8 cellular contexts compared by ENCODE assay signal in genomic region chr6:14210663-14211595, GRCh38.
A peak's percentile ranks its signal among the peaks of the same experiment; 100 is the strongest.
DNase-seq lines count a peak whose midpoint lies in the region; ATAC-seq and TF ChIP-seq lines count a peak whose summit lies in the region.

No MANE protein-coding gene starts in this region.

- TF ChIP-seq CTCF in BJ (IDR thresholded peaks at IDR 0.05; ENCODE audit: insufficient read depth, low read depth, low read length) (0 out of 2 replicates have a peak, but pooled peaks have one; percentile 20), coronary artery (IDR thresholded peaks at IDR 0.05) (peak; percentile 66)

- DNase-seq in BJ (ENCODE audit: low read depth) = peak; percentile 26
- peak; percentile 88 for DNase-seq in NCI-H510A (lab: John Stamatoyannopoulos, UW)
- DNase-seq in activated CD4-positive, alpha-beta T cell treated with anti-CD3 and anti-CD28 coated beads for 48 hours = peak; percentile 94
- DNase-seq in coronary artery (ENCODE audit: low spot score) = peak; percentile 93
- DNase-seq in left kidney (ENCODE audit: low read depth, low spot score) = peak; percentile 97
- peak; percentile 91 for DNase-seq in stimulated activated CD4-positive, alpha-beta T cell treated with anti-CD3 and anti-CD28 coated beads, Interleukin-1b, Interleukin-23, amount 100 ng/mL, for 48 hours

- TF ChIP-seq POLR2A in GM19099 (IDR thresholded peaks at IDR 0.05; ENCODE audit: extremely low read depth, insufficient read length, low read depth) = peak; percentile 53

- ATAC-seq in HG03378 (IDR thresholded peaks at IDR 0.05; ENCODE audit: unreplicated experiment) = peak; percentile 82

- peak overlapping the region; percentile 40 to 71 for H3K27ac ChIP-seq in coronary artery

- CTCF ChIA-PET in BJ (lab: Yijun Ruan, JAX) = interaction anchor here (0.6 to 1.6 kb wide), 8 partner anchors 9 to 1179 kb away, joined by 3 to 4 read pairs (median 3); no protein-coding TSS in a partner anchor

- no peaks in the 10 kb centered on the region for H3K27me3 ChIP-seq in BJ (ENCODE audit: control insufficient read depth, insufficient read depth, low read length)

- no peaks in the 10 kb centered on the region for H3K36me3 ChIP-seq in BJ (ENCODE audit: control insufficient read depth, insufficient read depth, low read length)

- POLR2A ChIA-PET in BJ (lab: Charles Lee) = no interaction called here

- H3K4me3 ChIP-seq in BJ (ENCODE audit: low read depth, low read length) (peak overlapping the region; percentile 64), coronary artery (peak overlapping the region; percentile 78)

Comparison
In these comparisons a context has a peak if more than half of its experiments do, and no peak if none do; other contexts are left out.
1. Peak in every context shown above with its lines: DNase-seq, ATAC-seq, H3K4me3 ChIP-seq and H3K27ac ChIP-seq.
2. DNase-seq: peak in every context shown above with its lines; median percentile 97 in left kidney; 94 in activated CD4-positive, alpha-beta T cell treated with anti-CD3 and anti-CD28 coated beads for 48 hours; 93 in coronary artery; 91 in stimulated activated CD4-positive, alpha-beta T cell treated with anti-CD3 and anti-CD28 coated beads, Interleukin-1b, Interleukin-23, amount 100 ng/mL, for 48 hours; 88 in NCI-H510A; 26 in BJ.